18 cellular contexts compared by ENCODE assay signal in genomic region chr7:20276705-20277472, GRCh38. TPM values are rescaled to one million over a fixed set of nuclear protein-coding genes. Genes with fewer than 3 reads are reported as not detected.
DNase-seq lines count a peak whose midpoint lies in the region; ATAC-seq, FAIRE-seq and TF ChIP-seq lines count a peak whose summit lies in the region.
"Had no signal": no experiment of that assay in that cellular context is flagged by ENCODE, and none has a peak within 500 bp of the region (broad histone marks: within the 10 kb centered on the region; RNA-seq: fewer than 3 reads in every experiment).

No MANE protein-coding gene starts in this region.

- H3K27me3 Mint-ChIP-seq in activated CD4-positive, alpha-beta T cell treated with anti-CD3 and anti-CD28 coated beads, Interleukin-2, amount 10 ng/mL, durations not matched to agents 24 days and 14 days: no peaks in the 10 kb centered on the region
- H3K27me3 Mint-ChIP-seq in activated naive CD8-positive, alpha-beta T cell treated with anti-CD3 and anti-CD28 coated beads, Interleukin-2, amount 50 U/mL, for 24 hours: no peaks in the 10 kb centered on the region
- H3K27me3 Mint-ChIP-seq: IgD-negative memory B cell had no signal

- no peak overlapping the region for H3K27ac Mint-ChIP-seq in activated CD4-positive, alpha-beta T cell treated with anti-CD3 and anti-CD28 coated beads, Interleukin-2, amount 10 ng/mL, durations not matched to agents 24 days and 14 days
- H3K27ac Mint-ChIP-seq in activated naive CD8-positive, alpha-beta T cell treated with anti-CD3 and anti-CD28 coated beads, Interleukin-2, amount 50 U/mL, for 24 hours: no peak overlapping the region
- H3K27ac Mint-ChIP-seq: IgD-negative memory B cell had no signal

- H3K9me3 Mint-ChIP-seq in activated CD4-positive, alpha-beta T cell treated with anti-CD3 and anti-CD28 coated beads, Interleukin-2, amount 10 ng/mL, durations not matched to agents 24 days and 14 days: no peaks in the 10 kb centered on the region
- no peaks in the 10 kb centered on the region for H3K9me3 Mint-ChIP-seq in activated naive CD8-positive, alpha-beta T cell treated with anti-CD3 and anti-CD28 coated beads, Interleukin-2, amount 50 U/mL, for 24 hours
- H3K9me3 Mint-ChIP-seq: IgD-negative memory B cell had no signal

- no peaks in the 10 kb centered on the region for H3K27me3 ChIP-seq in brain microvascular endothelial cell (replicated peaks)

- in situ Hi-C loops in KBM-7 (cut with MboI; ENCODE audit: low pct_unique_long_range_greater_than_20kb, low sequenced_read_pairs): no loop called here
- in situ Hi-C loops in brain microvascular endothelial cell (cut with HindIII; ENCODE audit: low pct_ligation_motif_present, low sequenced_read_pairs): no loop called here

- no peak overlapping the region for H3K4me3 ChIP-seq in brain microvascular endothelial cell (ENCODE audit: low read depth, low read length)

- no peaks in the 10 kb centered on the region for H3K36me3 ChIP-seq in brain microvascular endothelial cell (replicated peaks)

- TF ChIP-seq POLR2A in GM12892 (IDR thresholded peaks at IDR 0.05; ENCODE audit: low read depth, low read length): no peak

- no peak overlapping the region for H3K27ac ChIP-seq in brain microvascular endothelial cell

- H3K4me1 Mint-ChIP-seq in activated CD4-positive, alpha-beta T cell treated with anti-CD3 and anti-CD28 coated beads, Interleukin-2, amount 10 ng/mL, durations not matched to agents 24 days and 14 days: no peaks in the 10 kb centered on the region
- H3K4me1 Mint-ChIP-seq in activated naive CD8-positive, alpha-beta T cell treated with anti-CD3 and anti-CD28 coated beads, Interleukin-2, amount 50 U/mL, for 24 hours: no peaks in the 10 kb centered on the region
- H3K4me1 Mint-ChIP-seq: IgD-negative memory B cell had no signal

- H3K4me3 Mint-ChIP-seq in activated CD4-positive, alpha-beta T cell treated with anti-CD3 and anti-CD28 coated beads, Interleukin-2, amount 10 ng/mL, durations not matched to agents 24 days and 14 days: no peak overlapping the region
- no peak overlapping the region for H3K4me3 Mint-ChIP-seq in activated naive CD8-positive, alpha-beta T cell treated with anti-CD3 and anti-CD28 coated beads, Interleukin-2, amount 50 U/mL, for 24 hours
- H3K4me3 Mint-ChIP-seq: IgD-negative memory B cell had no signal

- H3K36me3 Mint-ChIP-seq in activated CD4-positive, alpha-beta T cell treated with anti-CD3 and anti-CD28 coated beads, Interleukin-2, amount 10 ng/mL, durations not matched to agents 24 days and 14 days (ENCODE audit: low read depth): no peaks in the 10 kb centered on the region
- no peaks in the 10 kb centered on the region for H3K36me3 Mint-ChIP-seq in activated naive CD8-positive, alpha-beta T cell treated with anti-CD3 and anti-CD28 coated beads, Interleukin-2, amount 50 U/mL, for 24 hours (ENCODE audit: low read depth)

- intact Hi-C loops in activated CD4-positive, alpha-beta T cell treated with anti-CD3 and anti-CD28 coated beads, Interleukin-2, amount 10 ng/mL, durations not matched to agents 24 days and 14 days (cut with micrococcal nuclease): no loop called here

- TF ChIP-seq CTCF in brain microvascular endothelial cell (IDR thresholded peaks at IDR 0.05; ENCODE audit: low read depth, low read length, missing control alignments): no peak

- ATAC-seq in activated naive CD8-positive, alpha-beta T cell treated with anti-CD3 and anti-CD28 coated beads, Interleukin-2, amount 50 U/mL, for 24 hours: peak; percentile 34

- FAIRE-seq in GM12892 (lab: Jason Lieb, UNC): peak; percentile 50

- DNase-seq in activated CD4-positive, alpha-beta T cell treated with anti-CD3 and anti-CD28 coated beads, Interleukin-2, amount 10 ng/mL, durations not matched to agents 24 days and 14 days: peak; percentile 56
- no peak for DNase-seq in activated CD4-positive, alpha-beta T cell treated with anti-CD3 and anti-CD28 coated beads for 1 hour
- no peak for DNase-seq in GM12892 (ENCODE audit: insufficient read length)
- DNase-seq in KBM-7: peak; percentile 47
- no peak for DNase-seq in activated naive CD8-positive, alpha-beta T cell treated with anti-CD3 and anti-CD28 coated beads, Interleukin-2, amount 50 U/mL, for 24 hours
- DNase-seq in middle frontal gyrus (ENCODE audit: extremely low spot score, low spot score): no peak
- no peak for DNase-seq in brain microvascular endothelial cell
- DNase-seq: C1 segment of cervical spinal cord, DND-41, NCI-H1417 treated with DMSO at 0.1 percent for 48 hours, NCI-H2029, NCI-H510A treated with DMSO at 0.1 percent for 48 hours, SHP77, SK-N-SH had no signal

RNA-seq across cellular contexts. Expression of gene ITGB8, which starts 53.8 kb away (rescaled TPM):
- total RNA-seq in activated CD4-positive, alpha-beta T cell treated with anti-CD3 and anti-CD28 coated beads, Interleukin-2, amount 10 ng/mL, durations not matched to agents 24 days and 14 days: not detected in 2 replicates
- 1.5 TPM for polyA plus RNA-seq in GM12892 (2012; ENCODE audit: missing spikeins)
- total RNA-seq: OCI-LY7 had no signal
- polyA plus RNA-seq: IgD-negative memory B cell had no signal

RNA-seq across cellular contexts. Expression of gene MACC1, which starts 59.7 kb away (rescaled TPM):
- total RNA-seq in activated CD4-positive, alpha-beta T cell treated with anti-CD3 and anti-CD28 coated beads, Interleukin-2, amount 10 ng/mL, durations not matched to agents 24 days and 14 days: not detected in 2 replicates
- 12.8 TPM for polyA plus RNA-seq in GM12892 (2012; ENCODE audit: missing spikeins)
- total RNA-seq: A673, HT1080 had no signal
- polyA plus RNA-seq: SK-N-SH had no signal

Comparison
In these comparisons a context has a peak if more than half of its experiments do, and no peak if none do; other contexts are left out.
1. DNase-seq: peak in activated CD4-positive, alpha-beta T cell treated with anti-CD3 and anti-CD28 coated beads, Interleukin-2, amount 10 ng/mL, durations not matched to agents 24 days and 14 days (single experiment) and KBM-7 (single experiment); none in activated CD4-positive, alpha-beta T cell treated with anti-CD3 and anti-CD28 coated beads for 1 hour (single experiment), GM12892 (single experiment), activated naive CD8-positive, alpha-beta T cell treated with anti-CD3 and anti-CD28 coated beads, Interleukin-2, amount 50 U/mL, for 24 hours (single experiment), middle frontal gyrus (single experiment) and brain microvascular endothelial cell (single experiment).